Comparison of ENCODE assay signal across 2 cellular contexts in the genomic region with DNA sequence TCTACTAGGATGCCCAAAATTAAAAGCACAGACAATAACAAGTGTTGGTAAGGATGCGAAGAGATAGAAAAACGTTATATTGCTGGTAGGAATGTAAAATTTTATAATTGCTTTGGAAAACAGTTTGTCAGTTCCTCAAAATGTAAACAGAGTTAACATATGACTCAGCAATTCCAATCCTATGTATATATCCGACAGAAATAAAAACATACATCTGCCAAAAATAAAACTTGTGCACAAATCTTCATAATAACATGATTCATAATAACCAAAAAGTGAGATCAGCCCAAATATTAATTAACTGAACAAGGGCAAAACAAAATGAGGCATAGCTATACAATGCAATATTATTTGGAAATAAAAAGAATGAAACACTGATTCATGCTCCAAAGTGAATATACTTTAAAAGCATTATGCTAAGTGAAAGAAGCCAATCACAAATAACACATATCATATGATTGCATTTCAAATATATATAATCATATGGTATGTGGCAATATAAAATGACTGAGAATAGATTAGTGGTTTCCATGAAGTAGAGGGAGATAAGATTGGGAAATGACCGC.
TF ChIP-seq lines count a peak whose summit lies in the region.

No MANE protein-coding gene starts in this region.

TF ChIP-seq in IMR-90, 13 proteins besides CTCF, POLR2A, EP300 and RAD21:
- TF ChIP-seq FOS (IDR thresholded peaks at IDR 0.05; ENCODE audit: low read depth, low read length) (no peak), MAFK (IDR thresholded peaks at IDR 0.05; ENCODE audit: low read depth, low read length) (peak; percentile 43; the same call in 1 of the 2 replicates), NFE2L2 (IDR thresholded peaks at IDR 0.05; ENCODE audit: low read depth, low read length) (peak; percentile 78)
- TF ChIP-seq, protein P1, sequence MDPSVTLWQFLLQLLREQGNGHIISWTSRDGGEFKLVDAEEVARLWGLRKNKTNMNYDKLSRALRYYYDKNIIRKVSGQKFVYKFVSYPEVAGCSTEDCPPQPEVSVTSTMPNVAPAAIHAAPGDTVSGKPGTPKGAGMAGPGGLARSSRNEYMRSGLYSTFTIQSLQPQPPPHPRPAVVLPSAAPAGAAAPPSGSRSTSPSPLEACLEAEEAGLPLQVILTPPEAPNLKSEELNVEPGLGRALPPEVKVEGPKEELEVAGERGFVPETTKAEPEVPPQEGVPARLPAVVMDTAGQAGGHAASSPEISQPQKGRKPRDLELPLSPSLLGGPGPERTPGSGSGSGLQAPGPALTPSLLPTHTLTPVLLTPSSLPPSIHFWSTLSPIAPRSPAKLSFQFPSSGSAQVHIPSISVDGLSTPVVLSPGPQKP (IDR thresholded peaks at IDR 0.05; ENCODE audit: borderline replicate concordance, low read depth, low read length): no peak

TF ChIP-seq in GM12878, 131 proteins besides CTCF, POLR2A, EP300 and RAD21:
- no peak for TF ChIP-seq CEBPB (IDR thresholded peaks at IDR 0.05; ENCODE audit: borderline replicate concordance in 1 of 2, low read depth in 2 of 2, low read length in 2 of 2)
